Comparison of ENCODE assay signal across 1 cellular context in genomic region chrX:85111347-85111746, GRCh38.
TF ChIP-seq lines count a peak whose summit lies in the region.

No MANE protein-coding gene starts in this region.

TF ChIP-seq in GM23338, 12 proteins besides CTCF, POLR2A, EP300 and RAD21 (continued from another document):
- TF ChIP-seq REST (IDR thresholded peaks at IDR 0.05; ENCODE audit: unreplicated experiment): no peak
- no peak for TF ChIP-seq ZNF331 (CRISPR knock-in tag; IDR thresholded peaks at IDR 0.05; ENCODE audit: low read depth)
- no peak for TF ChIP-seq ZNF462 (CRISPR knock-in tag; IDR thresholded peaks at IDR 0.05)
- no peak for TF ChIP-seq EZH2phosphoT487 (IDR thresholded peaks at IDR 0.05; ENCODE audit: unreplicated experiment)
- TF ChIP-seq POLR2AphosphoS5 (IDR thresholded peaks at IDR 0.05; ENCODE audit: low read depth): no peak
